1 cellular context compared by ENCODE assay signal in the genomic region with DNA sequence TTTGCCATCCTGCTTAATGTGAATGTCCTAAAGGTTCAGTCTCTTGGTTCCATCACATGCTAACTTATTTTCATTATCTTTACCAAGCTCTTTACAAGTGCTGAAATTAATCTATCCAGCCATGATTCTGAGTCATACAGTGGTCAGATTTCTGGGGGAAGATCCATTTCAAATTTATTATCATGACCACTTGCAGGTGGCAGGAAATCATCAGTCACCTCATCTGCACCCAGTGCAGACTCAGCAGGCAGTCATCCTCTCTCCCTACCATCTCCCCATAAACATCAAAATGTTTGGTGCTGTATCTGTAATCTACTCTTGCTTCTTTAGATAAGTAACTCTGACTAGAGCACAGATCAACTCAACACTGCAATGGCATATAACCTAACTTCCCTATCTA.
TF ChIP-seq lines count a peak whose summit lies in the region.

No MANE protein-coding gene starts in this region.

TF ChIP-seq in SK-N-SH, 30 proteins besides CTCF, POLR2A, EP300 and RAD21:
- TF ChIP-seq, protein P1, sequence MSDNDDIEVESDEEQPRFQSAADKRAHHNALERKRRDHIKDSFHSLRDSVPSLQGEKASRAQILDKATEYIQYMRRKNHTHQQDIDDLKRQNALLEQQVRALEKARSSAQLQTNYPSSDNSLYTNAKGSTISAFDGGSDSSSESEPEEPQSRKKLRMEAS (IDR thresholded peaks at IDR 0.05; ENCODE audit: low read depth): no peak
- TF ChIP-seq TAF1 (IDR thresholded peaks at IDR 0.05; ENCODE audit: borderline replicate concordance, low read depth, low read length): no peak
- 0 out of 2 replicates have a peak, but pooled peaks have one; percentile 31 for TF ChIP-seq TEAD4 (IDR thresholded peaks at IDR 0.05; ENCODE audit: borderline replicate concordance, insufficient read depth)
- no peak for TF ChIP-seq SMC3 (IDR thresholded peaks at IDR 0.05; ENCODE audit: low read depth, low read length)
- no peak for TF ChIP-seq RCOR1 (IDR thresholded peaks at IDR 0.05; ENCODE audit: low read length)
- no peak for TF ChIP-seq MEF2A (IDR thresholded peaks at IDR 0.05; ENCODE audit: borderline replicate concordance, low read depth)
- peak; percentile 39; the same call in 1 of the 2 replicates for TF ChIP-seq POLR2AphosphoS5 (IDR thresholded peaks at IDR 0.05; ENCODE audit: low read depth, low read length)
- TF ChIP-seq, protein P2, sequence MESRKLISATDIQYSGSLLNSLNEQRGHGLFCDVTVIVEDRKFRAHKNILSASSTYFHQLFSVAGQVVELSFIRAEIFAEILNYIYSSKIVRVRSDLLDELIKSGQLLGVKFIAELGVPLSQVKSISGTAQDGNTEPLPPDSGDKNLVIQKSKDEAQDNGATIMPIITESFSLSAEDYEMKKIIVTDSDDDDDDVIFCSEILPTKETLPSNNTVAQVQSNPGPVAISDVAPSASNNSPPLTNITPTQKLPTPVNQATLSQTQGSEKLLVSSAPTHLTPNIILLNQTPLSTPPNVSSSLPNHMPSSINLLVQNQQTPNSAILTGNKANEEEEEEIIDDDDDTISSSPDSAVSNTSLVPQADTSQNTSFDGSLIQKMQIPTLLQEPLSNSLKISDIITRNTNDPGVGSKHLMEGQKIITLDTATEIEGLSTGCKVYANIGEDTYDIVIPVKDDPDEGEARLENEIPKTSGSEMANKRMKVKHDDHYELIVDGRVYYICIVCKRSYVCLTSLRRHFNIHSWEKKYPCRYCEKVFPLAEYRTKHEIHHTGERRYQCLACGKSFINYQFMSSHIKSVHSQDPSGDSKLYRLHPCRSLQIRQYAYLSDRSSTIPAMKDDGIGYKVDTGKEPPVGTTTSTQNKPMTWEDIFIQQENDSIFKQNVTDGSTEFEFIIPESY (IDR thresholded peaks at IDR 0.05; ENCODE audit: borderline replicate concordance, low read depth): 0 out of 2 replicates have a peak, but pooled peaks have one; percentile 19
- TF ChIP-seq TCF12 (IDR thresholded peaks at IDR 0.05): peak; percentile 92
- TF ChIP-seq NRF1 (IDR thresholded peaks at IDR 0.05; ENCODE audit: low read depth, low read length): no peak
- TF ChIP-seq MXI1 (IDR thresholded peaks at IDR 0.05; ENCODE audit: low read depth, low read length): no peak
- TF ChIP-seq, protein P3, sequence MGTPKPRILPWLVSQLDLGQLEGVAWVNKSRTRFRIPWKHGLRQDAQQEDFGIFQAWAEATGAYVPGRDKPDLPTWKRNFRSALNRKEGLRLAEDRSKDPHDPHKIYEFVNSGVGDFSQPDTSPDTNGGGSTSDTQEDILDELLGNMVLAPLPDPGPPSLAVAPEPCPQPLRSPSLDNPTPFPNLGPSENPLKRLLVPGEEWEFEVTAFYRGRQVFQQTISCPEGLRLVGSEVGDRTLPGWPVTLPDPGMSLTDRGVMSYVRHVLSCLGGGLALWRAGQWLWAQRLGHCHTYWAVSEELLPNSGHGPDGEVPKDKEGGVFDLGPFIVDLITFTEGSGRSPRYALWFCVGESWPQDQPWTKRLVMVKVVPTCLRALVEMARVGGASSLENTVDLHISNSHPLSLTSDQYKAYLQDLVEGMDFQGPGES (IDR thresholded peaks at IDR 0.05; ENCODE audit: low read depth, low read length): no peak
- TF ChIP-seq, protein P4, sequence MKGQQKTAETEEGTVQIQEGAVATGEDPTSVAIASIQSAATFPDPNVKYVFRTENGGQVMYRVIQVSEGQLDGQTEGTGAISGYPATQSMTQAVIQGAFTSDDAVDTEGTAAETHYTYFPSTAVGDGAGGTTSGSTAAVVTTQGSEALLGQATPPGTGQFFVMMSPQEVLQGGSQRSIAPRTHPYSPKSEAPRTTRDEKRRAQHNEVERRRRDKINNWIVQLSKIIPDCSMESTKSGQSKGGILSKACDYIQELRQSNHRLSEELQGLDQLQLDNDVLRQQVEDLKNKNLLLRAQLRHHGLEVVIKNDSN (IDR thresholded peaks at IDR 0.05; ENCODE audit: borderline replicate concordance, low read depth): no peak
- TF ChIP-seq RXRA (IDR thresholded peaks at IDR 0.05; ENCODE audit: borderline replicate concordance, low read depth): peak; percentile 58; the same call in 1 of the 2 replicates
- TF ChIP-seq FOSL2 (IDR thresholded peaks at IDR 0.05; ENCODE audit: borderline replicate concordance, low read depth): peak; percentile 81
- TF ChIP-seq CHD2 (IDR thresholded peaks at IDR 0.05; ENCODE audit: low read length, partially characterized antibody): no peak
- TF ChIP-seq, protein P5, sequence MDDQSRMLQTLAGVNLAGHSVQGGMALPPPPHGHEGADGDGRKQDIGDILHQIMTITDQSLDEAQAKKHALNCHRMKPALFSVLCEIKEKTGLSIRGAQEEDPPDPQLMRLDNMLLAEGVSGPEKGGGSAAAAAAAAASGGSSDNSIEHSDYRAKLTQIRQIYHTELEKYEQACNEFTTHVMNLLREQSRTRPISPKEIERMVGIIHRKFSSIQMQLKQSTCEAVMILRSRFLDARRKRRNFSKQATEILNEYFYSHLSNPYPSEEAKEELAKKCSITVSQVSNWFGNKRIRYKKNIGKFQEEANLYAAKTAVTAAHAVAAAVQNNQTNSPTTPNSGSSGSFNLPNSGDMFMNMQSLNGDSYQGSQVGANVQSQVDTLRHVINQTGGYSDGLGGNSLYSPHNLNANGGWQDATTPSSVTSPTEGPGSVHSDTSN (IDR thresholded peaks at IDR 0.05): peak; percentile 96
- TF ChIP-seq NFIC (IDR thresholded peaks at IDR 0.05; ENCODE audit: borderline replicate concordance): peak; percentile 45; the same call in 1 of the 2 replicates
- no peak for TF ChIP-seq FOXM1 (IDR thresholded peaks at IDR 0.05; ENCODE audit: low read depth)
- peak; percentile 90 for TF ChIP-seq JUND (IDR thresholded peaks at IDR 0.05)
- TF ChIP-seq, protein P6, sequence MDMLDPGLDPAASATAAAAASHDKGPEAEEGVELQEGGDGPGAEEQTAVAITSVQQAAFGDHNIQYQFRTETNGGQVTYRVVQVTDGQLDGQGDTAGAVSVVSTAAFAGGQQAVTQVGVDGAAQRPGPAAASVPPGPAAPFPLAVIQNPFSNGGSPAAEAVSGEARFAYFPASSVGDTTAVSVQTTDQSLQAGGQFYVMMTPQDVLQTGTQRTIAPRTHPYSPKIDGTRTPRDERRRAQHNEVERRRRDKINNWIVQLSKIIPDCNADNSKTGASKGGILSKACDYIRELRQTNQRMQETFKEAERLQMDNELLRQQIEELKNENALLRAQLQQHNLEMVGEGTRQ (IDR thresholded peaks at IDR 0.05; ENCODE audit: borderline replicate concordance, low read depth, low read length): no peak
- no peak for TF ChIP-seq FOXJ3 (CRISPR knock-in tag; IDR thresholded peaks at IDR 0.05)
